8 cellular contexts compared by ENCODE assay signal in genomic region chr16:66934138-66934838, GRCh38. TPM values are rescaled to one million over a fixed set of nuclear protein-coding genes. Genes with fewer than 3 reads are reported as not detected.
DNase-seq lines count a peak whose midpoint lies in the region; ATAC-seq and TF ChIP-seq lines count a peak whose summit lies in the region.

Gene CIAO2B (minus strand): TSS chr16:66934402. CDS start chr16:66934364, 38 bp downstream.

- H3K4me3 ChIP-seq in liver (ENCODE audit: low read depth in 1 of 3, low read length in 3 of 3) = peak within 1 kb of the TSS; percentile 77 to 93 (median 81)

- TF ChIP-seq CTCF in liver (IDR thresholded peaks at IDR 0.05; ENCODE audit: low read depth, low read length, missing input control) = no peak

- TF ChIP-seq RAD21 in liver (IDR thresholded peaks at IDR 0.05) = no peak

- peak; percentile 85 for TF ChIP-seq POLR2A in GM19099 (IDR thresholded peaks at IDR 0.05; ENCODE audit: extremely low read depth, insufficient read length, low read depth)

- peak within 1 kb of the TSS; percentile 85 to 86 for H3K9ac ChIP-seq in liver (ENCODE audit: low read depth in 1 of 2, low read length in 2 of 2)

- H3K9me3 ChIP-seq in liver (ENCODE audit: control insufficient read depth in 4 of 4, low read length in 3 of 4) = no peaks in the 10 kb centered on the region

- peak within 1 kb of the TSS; percentile 94 to 96 for H3K27ac ChIP-seq in liver (ENCODE audit: low read depth in 1 of 2, low read length in 2 of 2)

- H3K36me3 ChIP-seq in liver (ENCODE audit: control insufficient read depth in 4 of 4, insufficient read depth in 3 of 4, low read depth in 1 of 4, low read length in 3 of 4) = peaks cover 0 to 3% (median 1%) of the 10 kb centered on the region in 4 donors

- peak; percentile 76 for ATAC-seq in HG03432 (IDR thresholded peaks at IDR 0.05; ENCODE audit: unreplicated experiment)

- WGBS in liver = under 1% methylated on average over 76 of the region's 76 CpGs

- peak; percentile 62 to 69 for DNase-seq in AML-193 (lab: John Stamatoyannopoulos, UW)
- DNase-seq in NCI-H748 treated with DMSO at 0.1 percent for 48 hours (lab: John Stamatoyannopoulos, UW) = peak; percentile 18
- peak; percentile 90 to 92 for DNase-seq in activated CD4-positive, alpha-beta T cell treated with anti-CD3 and anti-CD28 coated beads, Interleukin-2, amount 50 U/mL, for 48 hours
- peak; percentile 90 for DNase-seq in dermis blood vessel endothelial cell
- DNase-seq in stimulated activated CD4-positive, alpha-beta T cell treated with anti-CD3 and anti-CD28 coated beads, Interleukin-4, amount 100 ng/mL, for 1 hour = peak; percentile 90

- H3K4me1 ChIP-seq in liver (ENCODE audit: control insufficient read depth in 4 of 4, insufficient read depth in 4 of 4, low read length in 3 of 4) = peaks cover 8 to 59% (median 48%) of the 10 kb centered on the region in 4 donors

- no peaks in the 10 kb centered on the region for H3K27me3 ChIP-seq in liver (ENCODE audit: control insufficient read depth in 4 of 4, insufficient read depth in 4 of 4, low read length in 3 of 4)

TF ChIP-seq in liver, 16 proteins besides CTCF, POLR2A, EP300 and RAD21:
- TF ChIP-seq RXRA (IDR thresholded peaks at IDR 0.05) (no peak), SP1 (IDR thresholded peaks at IDR 0.05) (peak; percentile 68), YY1 (IDR thresholded peaks at IDR 0.05) (peak; percentile 77), TAF1 (conservative IDR thresholded peaks at IDR 0.05) (no peak), ZBTB33 (IDR thresholded peaks at IDR 0.05) (peak; percentile 81), FOXA2 (IDR thresholded peaks at IDR 0.05) (no peak), NR2F2 (IDR thresholded peaks at IDR 0.05) (peak; percentile 9), FOXA1 (IDR thresholded peaks at IDR 0.05) (no peak), JUND (IDR thresholded peaks at IDR 0.05) (no peak), HNF4G (IDR thresholded peaks at IDR 0.05) (no peak), ATF3 (IDR thresholded peaks at IDR 0.05) (no peak), MAX (IDR thresholded peaks at IDR 0.05) (peak; percentile 38), EGR1 (IDR thresholded peaks at IDR 0.05; ENCODE audit: low read depth in 2 of 2) (peak in 1 of 2 donors; percentile 50), HNF4A (conservative IDR thresholded peaks at IDR 0.05) (peak in 1 of 2 donors; percentile 18), GABPA (IDR thresholded peaks at IDR 0.05 in 1 of 2, conservative IDR thresholded peaks at IDR 0.05 in 1 of 2) (peak; percentile 80 to 96)
- TF ChIP-seq, protein P1, sequence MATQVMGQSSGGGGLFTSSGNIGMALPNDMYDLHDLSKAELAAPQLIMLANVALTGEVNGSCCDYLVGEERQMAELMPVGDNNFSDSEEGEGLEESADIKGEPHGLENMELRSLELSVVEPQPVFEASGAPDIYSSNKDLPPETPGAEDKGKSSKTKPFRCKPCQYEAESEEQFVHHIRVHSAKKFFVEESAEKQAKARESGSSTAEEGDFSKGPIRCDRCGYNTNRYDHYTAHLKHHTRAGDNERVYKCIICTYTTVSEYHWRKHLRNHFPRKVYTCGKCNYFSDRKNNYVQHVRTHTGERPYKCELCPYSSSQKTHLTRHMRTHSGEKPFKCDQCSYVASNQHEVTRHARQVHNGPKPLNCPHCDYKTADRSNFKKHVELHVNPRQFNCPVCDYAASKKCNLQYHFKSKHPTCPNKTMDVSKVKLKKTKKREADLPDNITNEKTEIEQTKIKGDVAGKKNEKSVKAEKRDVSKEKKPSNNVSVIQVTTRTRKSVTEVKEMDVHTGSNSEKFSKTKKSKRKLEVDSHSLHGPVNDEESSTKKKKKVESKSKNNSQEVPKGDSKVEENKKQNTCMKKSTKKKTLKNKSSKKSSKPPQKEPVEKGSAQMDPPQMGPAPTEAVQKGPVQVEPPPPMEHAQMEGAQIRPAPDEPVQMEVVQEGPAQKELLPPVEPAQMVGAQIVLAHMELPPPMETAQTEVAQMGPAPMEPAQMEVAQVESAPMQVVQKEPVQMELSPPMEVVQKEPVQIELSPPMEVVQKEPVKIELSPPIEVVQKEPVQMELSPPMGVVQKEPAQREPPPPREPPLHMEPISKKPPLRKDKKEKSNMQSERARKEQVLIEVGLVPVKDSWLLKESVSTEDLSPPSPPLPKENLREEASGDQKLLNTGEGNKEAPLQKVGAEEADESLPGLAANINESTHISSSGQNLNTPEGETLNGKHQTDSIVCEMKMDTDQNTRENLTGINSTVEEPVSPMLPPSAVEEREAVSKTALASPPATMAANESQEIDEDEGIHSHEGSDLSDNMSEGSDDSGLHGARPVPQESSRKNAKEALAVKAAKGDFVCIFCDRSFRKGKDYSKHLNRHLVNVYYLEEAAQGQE (IDR thresholded peaks at IDR 0.05) = peak; percentile 55

RNA-seq across cellular contexts. Expression of gene CIAO2B, which starts in this region (rescaled TPM):
- total RNA-seq in dermis blood vessel endothelial cell (117 and 188 TPM in 2 replicates), liver (10 to 100 TPM; 51.1 to 52.5 TPM)
- 100 to 1,000 TPM; 120 TPM for polyA plus RNA-seq in liver

Comparison
In these comparisons a context has a peak if more than half of its experiments do, and no peak if none do; other contexts are left out.
1. Peak in every context shown above with its lines: DNase-seq, ATAC-seq, H3K4me3 ChIP-seq and H3K27ac ChIP-seq.
2. DNase-seq: peak in every context shown above with its lines; median percentile 91 in activated CD4-positive, alpha-beta T cell treated with anti-CD3 and anti-CD28 coated beads, Interleukin-2, amount 50 U/mL, for 48 hours; 90 in dermis blood vessel endothelial cell; 90 in stimulated activated CD4-positive, alpha-beta T cell treated with anti-CD3 and anti-CD28 coated beads, Interleukin-4, amount 100 ng/mL, for 1 hour; 66 in AML-193; 18 in NCI-H748 treated with DMSO at 0.1 percent for 48 hours.